8 cellular contexts compared by ENCODE assay signal in the genomic region with DNA sequence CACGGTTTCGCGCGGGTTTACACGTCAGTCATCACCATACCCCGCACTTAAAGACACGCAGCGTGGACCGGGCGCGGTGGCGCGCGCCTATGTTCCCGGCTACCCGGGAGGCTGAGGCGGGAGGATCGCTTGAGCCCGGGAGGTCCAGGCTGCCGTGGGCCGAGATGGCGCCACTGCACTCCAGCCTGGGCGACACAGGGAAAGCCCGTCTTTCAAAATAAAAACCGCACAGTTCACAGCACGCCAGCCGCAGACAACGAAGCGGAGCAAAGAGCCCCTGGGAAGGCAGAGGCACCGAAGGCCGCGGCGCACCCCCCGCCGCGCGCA. TPM values are rescaled to one million over a fixed set of nuclear protein-coding genes. Genes with fewer than 3 reads are reported as not detected.
DNase-seq lines count a peak whose midpoint lies in the region; ATAC-seq lines count a peak whose summit lies in the region.

No MANE protein-coding gene starts in this region.

- ATAC-seq in GM18907 (IDR thresholded peaks at IDR 0.05; ENCODE audit: unreplicated experiment) = peak; percentile 21
- ATAC-seq in HG03045 (IDR thresholded peaks at IDR 0.05; ENCODE audit: unreplicated experiment) = peak; percentile 17
- ATAC-seq in stimulated activated memory B cell treated with anti-CD40 and anti-IgM and Interleukin-4, amounts not matched to agents 10 μg/mL and 1 μg/mL and 100 μg/mL, for 72 hours = peak; percentile 32

- H3K9me3 Mint-ChIP-seq in activated T-helper 1 cell treated with anti-CD3 and anti-CD28 coated beads, Interleukin-12 subunit alpha, Interleukin-12 subunit beta, Interleukin-2, Interleukin-4 antibody, amounts not matched to agents 30 ng/mL and 10 ng/mL and 1 ng/mL, durations not matched to agents 14 hours and 24 hours and 36 hours = no peaks in the 10 kb centered on the region
- no peaks in the 10 kb centered on the region for H3K9me3 Mint-ChIP-seq in stimulated activated memory B cell treated with anti-CD40 and anti-IgM and Interleukin-4, amounts not matched to agents 10 μg/mL and 1 μg/mL and 100 μg/mL, for 72 hours

- DNase-seq in activated T-helper 1 cell treated with anti-CD3 and anti-CD28 coated beads, Interleukin-12 subunit alpha, Interleukin-12 subunit beta, Interleukin-2, Interleukin-4 antibody, amounts not matched to agents 30 ng/mL and 10 ng/mL and 1 ng/mL, durations not matched to agents 14 hours and 24 hours and 36 hours (ENCODE audit: low spot score) = no peak
- DNase-seq in iPS DF 6.9 (ENCODE audit: low read depth, low spot score) (no peak), NCI-H187 (lab: John Stamatoyannopoulos, UW) (no peak), KBM-7 (no peak), DMS 273 (lab: John Stamatoyannopoulos, UW; ENCODE audit: unreplicated experiment) (no peak)

- H3K4me3 ChIP-seq in iPS DF 6.9 (ENCODE audit: low read length) = peak overlapping the region; percentile 85

- in situ Hi-C loops in KBM-7 (cut with MboI; ENCODE audit: low pct_unique_long_range_greater_than_20kb, low sequenced_read_pairs) = no loop called here

- H3K4me1 ChIP-seq in iPS DF 6.9 (ENCODE audit: control insufficient read depth, insufficient read depth, low read length) = no peaks in the 10 kb centered on the region; the same call in 1 of the 2 replicates

- peak overlapping the region; percentile 84 for H3K27ac Mint-ChIP-seq in activated T-helper 1 cell treated with anti-CD3 and anti-CD28 coated beads, Interleukin-12 subunit alpha, Interleukin-12 subunit beta, Interleukin-2, Interleukin-4 antibody, amounts not matched to agents 30 ng/mL and 10 ng/mL and 1 ng/mL, durations not matched to agents 14 hours and 24 hours and 36 hours
- H3K27ac Mint-ChIP-seq in stimulated activated memory B cell treated with anti-CD40 and anti-IgM and Interleukin-4, amounts not matched to agents 10 μg/mL and 1 μg/mL and 100 μg/mL, for 72 hours = peak overlapping the region; percentile 91

- peak overlapping the region; percentile 89 for H3K4me3 Mint-ChIP-seq in activated T-helper 1 cell treated with anti-CD3 and anti-CD28 coated beads, Interleukin-12 subunit alpha, Interleukin-12 subunit beta, Interleukin-2, Interleukin-4 antibody, amounts not matched to agents 30 ng/mL and 10 ng/mL and 1 ng/mL, durations not matched to agents 14 hours and 24 hours and 36 hours
- peak overlapping the region; percentile 83 for H3K4me3 Mint-ChIP-seq in stimulated activated memory B cell treated with anti-CD40 and anti-IgM and Interleukin-4, amounts not matched to agents 10 μg/mL and 1 μg/mL and 100 μg/mL, for 72 hours

- no peak overlapping the region for H3K27ac ChIP-seq in iPS DF 6.9 (ENCODE audit: low read length)

- peaks cover 9% of the 10 kb centered on the region for H3K36me3 ChIP-seq in iPS DF 6.9 (ENCODE audit: control insufficient read depth, insufficient read depth, low read length)

- no peaks in the 10 kb centered on the region for H3K9me3 ChIP-seq in iPS DF 6.9 (ENCODE audit: control insufficient read depth, insufficient read depth, low read length)

- no peaks in the 10 kb centered on the region for H3K27me3 Mint-ChIP-seq in activated T-helper 1 cell treated with anti-CD3 and anti-CD28 coated beads, Interleukin-12 subunit alpha, Interleukin-12 subunit beta, Interleukin-2, Interleukin-4 antibody, amounts not matched to agents 30 ng/mL and 10 ng/mL and 1 ng/mL, durations not matched to agents 14 hours and 24 hours and 36 hours (ENCODE audit: insufficient read depth)
- H3K27me3 Mint-ChIP-seq in stimulated activated memory B cell treated with anti-CD40 and anti-IgM and Interleukin-4, amounts not matched to agents 10 μg/mL and 1 μg/mL and 100 μg/mL, for 72 hours = no peaks in the 10 kb centered on the region

- whole genome bisulfite sequencing in iPS DF 6.9 (ENCODE audit: insufficient coverage, insufficient read length) = no CpG with 5 or more reads among the region's 37 CpGs

- peaks cover 21% of the 10 kb centered on the region for H3K36me3 Mint-ChIP-seq in activated T-helper 1 cell treated with anti-CD3 and anti-CD28 coated beads, Interleukin-12 subunit alpha, Interleukin-12 subunit beta, Interleukin-2, Interleukin-4 antibody, amounts not matched to agents 30 ng/mL and 10 ng/mL and 1 ng/mL, durations not matched to agents 14 hours and 24 hours and 36 hours (ENCODE audit: low read depth)
- peaks cover 33% of the 10 kb centered on the region for H3K36me3 Mint-ChIP-seq in stimulated activated memory B cell treated with anti-CD40 and anti-IgM and Interleukin-4, amounts not matched to agents 10 μg/mL and 1 μg/mL and 100 μg/mL, for 72 hours

- H3K4me1 Mint-ChIP-seq in activated T-helper 1 cell treated with anti-CD3 and anti-CD28 coated beads, Interleukin-12 subunit alpha, Interleukin-12 subunit beta, Interleukin-2, Interleukin-4 antibody, amounts not matched to agents 30 ng/mL and 10 ng/mL and 1 ng/mL, durations not matched to agents 14 hours and 24 hours and 36 hours (ENCODE audit: low read depth) = peaks cover 30% of the 10 kb centered on the region
- peaks cover 25% of the 10 kb centered on the region for H3K4me1 Mint-ChIP-seq in stimulated activated memory B cell treated with anti-CD40 and anti-IgM and Interleukin-4, amounts not matched to agents 10 μg/mL and 1 μg/mL and 100 μg/mL, for 72 hours

- intact Hi-C loops in activated T-helper 1 cell treated with anti-CD3 and anti-CD28 coated beads, Interleukin-12 subunit alpha, Interleukin-12 subunit beta, Interleukin-2, Interleukin-4 antibody, amounts not matched to agents 30 ng/mL and 10 ng/mL and 1 ng/mL, durations not matched to agents 14 hours and 24 hours and 36 hours (cut with micrococcal nuclease) = loop anchor here (1.0 to 5.0 kb wide), 12 partner anchors 15 to 1119 kb away; partner anchors contain the start of genes ATG4B, D2HGDH, FARP2 and HDLBP

- H3K27me3 ChIP-seq in iPS DF 6.9 (ENCODE audit: control insufficient read depth, insufficient read depth, low read length) = no peaks in the 10 kb centered on the region

RNA-seq across cellular contexts. Expression of gene DTYMK, which starts 0.3 kb away (rescaled TPM):
- total RNA-seq in activated T-helper 1 cell treated with anti-CD3 and anti-CD28 coated beads, Interleukin-12 subunit alpha, Interleukin-12 subunit beta, Interleukin-2, Interleukin-4 antibody, amounts not matched to agents 30 ng/mL and 10 ng/mL and 1 ng/mL, durations not matched to agents 14 hours and 24 hours and 36 hours = 102 and 106 TPM in 2 replicates

RNA-seq across cellular contexts. Expression of gene ING5, which starts 15.6 kb away (rescaled TPM):
- 50.1 and 57.5 TPM in 2 replicates for total RNA-seq in activated T-helper 1 cell treated with anti-CD3 and anti-CD28 coated beads, Interleukin-12 subunit alpha, Interleukin-12 subunit beta, Interleukin-2, Interleukin-4 antibody, amounts not matched to agents 30 ng/mL and 10 ng/mL and 1 ng/mL, durations not matched to agents 14 hours and 24 hours and 36 hours

RNA-seq across cellular contexts. Expression of gene D2HGDH, which starts 48.1 kb away (rescaled TPM):
- 27.1 and 28.7 TPM in 2 replicates for total RNA-seq in activated T-helper 1 cell treated with anti-CD3 and anti-CD28 coated beads, Interleukin-12 subunit alpha, Interleukin-12 subunit beta, Interleukin-2, Interleukin-4 antibody, amounts not matched to agents 30 ng/mL and 10 ng/mL and 1 ng/mL, durations not matched to agents 14 hours and 24 hours and 36 hours

RNA-seq across cellular contexts. Expression of gene ATG4B, which starts 48.8 kb away (rescaled TPM):
- 116 and 126 TPM in 2 replicates for total RNA-seq in activated T-helper 1 cell treated with anti-CD3 and anti-CD28 coated beads, Interleukin-12 subunit alpha, Interleukin-12 subunit beta, Interleukin-2, Interleukin-4 antibody, amounts not matched to agents 30 ng/mL and 10 ng/mL and 1 ng/mL, durations not matched to agents 14 hours and 24 hours and 36 hours

RNA-seq across cellular contexts. Expression of gene THAP4, which starts 49.3 kb away (rescaled TPM):
- 53.1 and 58.5 TPM in 2 replicates for total RNA-seq in activated T-helper 1 cell treated with anti-CD3 and anti-CD28 coated beads, Interleukin-12 subunit alpha, Interleukin-12 subunit beta, Interleukin-2, Interleukin-4 antibody, amounts not matched to agents 30 ng/mL and 10 ng/mL and 1 ng/mL, durations not matched to agents 14 hours and 24 hours and 36 hours
